Comparison of ENCODE assay signal across 1 cellular context in genomic region chr9:129803679-129804065, GRCh38.
TF ChIP-seq lines count a peak whose summit lies in the region.

No MANE protein-coding gene starts in this region.

TF ChIP-seq in K562, 482 proteins besides CTCF, POLR2A, EP300 and RAD21 (continues in another document):
- TF ChIP-seq SETDB1 (IDR thresholded peaks at IDR 0.05; ENCODE audit: low read length) (no peak), IRF9 (tag; IDR thresholded peaks at IDR 0.05) (no peak), HDAC3 (IDR thresholded peaks at IDR 0.05; ENCODE audit: borderline replicate concordance, partially characterized antibody) (no peak), TBP (optimal IDR thresholded peaks at IDR 0.05; ENCODE audit: low read depth, low read length) (no peak), ZNF511 (CRISPR knock-in tag; IDR thresholded peaks at IDR 0.05) (no peak), RFX1 (IDR thresholded peaks at IDR 0.05) (no peak), TRIM24 (IDR thresholded peaks at IDR 0.05) (no peak), ILF3 (IDR thresholded peaks at IDR 0.05; ENCODE audit: borderline replicate concordance) (no peak), ZNF436 (CRISPR knock-in tag; IDR thresholded peaks at IDR 0.05) (no peak), PBX2 (CRISPR knock-in tag; IDR thresholded peaks at IDR 0.05; ENCODE audit: low read depth) (no peak), PBX2 (tag; conservative IDR thresholded peaks at IDR 0.05; ENCODE audit: low read depth) (no peak), U2AF1 (optimal IDR thresholded peaks at IDR 0.05; ENCODE audit: low read depth, low read length) (no peak), THRAP3 (IDR thresholded peaks at IDR 0.05; ENCODE audit: borderline replicate concordance) (no peak), PTRF (tag; IDR thresholded peaks at IDR 0.05) (no peak), KDM1A (IDR thresholded peaks at IDR 0.05) (0 out of 4 replicates have a peak, but pooled peaks of 1 of the 2 experiments have one; percentile 39), MIER1 (IDR thresholded peaks at IDR 0.05; ENCODE audit: low read depth) (no peak), ZBTB1 (CRISPR knock-in tag; IDR thresholded peaks at IDR 0.05; ENCODE audit: borderline replicate concordance, low read depth) (no peak), SMC3 (conservative IDR thresholded peaks at IDR 0.05; ENCODE audit: insufficient read depth, low read depth, low read length) (no peak), RFX5 (IDR thresholded peaks at IDR 0.05; ENCODE audit: low read depth, low read length) (no peak), AFF1 (IDR thresholded peaks at IDR 0.05; ENCODE audit: low read depth in 1 of 2, partially characterized antibody in 2 of 2) (no peak), KDM5B (IDR thresholded peaks at IDR 0.05; ENCODE audit: insufficient replicate concordance, low read depth, low read length) (peak; percentile 2), FOXK2 (conservative IDR thresholded peaks at IDR 0.05 in 1 of 2, IDR thresholded peaks at IDR 0.05 in 1 of 2; ENCODE audit: low read depth in 2 of 2) (no peak), ZFPM2 (CRISPR knock-in tag; IDR thresholded peaks at IDR 0.05) (no peak), JUND (IDR thresholded peaks at IDR 0.05; ENCODE audit: borderline replicate concordance, low read depth, low read length) (no peak), JUND (tag; IDR thresholded peaks at IDR 0.05; ENCODE audit: borderline replicate concordance, low read depth, low read length) (no peak), ZSCAN32 (CRISPR knock-in tag; IDR thresholded peaks at IDR 0.05) (no peak), NFATC3 (IDR thresholded peaks at IDR 0.05) (no peak), KDM4B (IDR thresholded peaks at IDR 0.05; ENCODE audit: borderline replicate concordance in 2 of 2, low read depth in 1 of 2) (no peak), HNRNPLL (IDR thresholded peaks at IDR 0.05; ENCODE audit: low read depth, low read length, poor library complexity, severe bottlenecking) (no peak), HDAC1 (IDR thresholded peaks at IDR 0.05) (0 out of 4 replicates have a peak, but pooled peaks of 1 of the 2 experiments have one; percentile 25), OTX1 (CRISPR knock-in tag; IDR thresholded peaks at IDR 0.05) (no peak), NR2F6 (CRISPR knock-in tag; IDR thresholded peaks at IDR 0.05) (no peak), SRSF1 (IDR thresholded peaks at IDR 0.05; ENCODE audit: low read depth, low read length) (no peak), IFI16 (CRISPR knock-in tag; IDR thresholded peaks at IDR 0.05) (no peak), FOXA1 (IDR thresholded peaks at IDR 0.05; ENCODE audit: borderline replicate concordance) (no peak), BCL6 (CRISPR knock-in tag; IDR thresholded peaks at IDR 0.05) (no peak), ILK (tag; IDR thresholded peaks at IDR 0.05; ENCODE audit: borderline replicate concordance, low read depth) (no peak), C11orf30 (IDR thresholded peaks at IDR 0.05; ENCODE audit: low read depth) (no peak), CHAMP1 (IDR thresholded peaks at IDR 0.05) (no peak), KHSRP (IDR thresholded peaks at IDR 0.05) (no peak), SOX6 (IDR thresholded peaks at IDR 0.05) (no peak), ERF (CRISPR knock-in tag; IDR thresholded peaks at IDR 0.05) (0 out of 2 replicates have a peak, but pooled peaks have one; percentile 19), PCBP1 (IDR thresholded peaks at IDR 0.05; ENCODE audit: low read depth, low read length, poor library complexity, severe bottlenecking) (no peak), HBP1 (CRISPR knock-in tag; IDR thresholded peaks at IDR 0.05) (no peak), KAT7 (CRISPR knock-in tag; IDR thresholded peaks at IDR 0.05; ENCODE audit: borderline replicate concordance) (no peak)
- TF ChIP-seq, protein P1, sequence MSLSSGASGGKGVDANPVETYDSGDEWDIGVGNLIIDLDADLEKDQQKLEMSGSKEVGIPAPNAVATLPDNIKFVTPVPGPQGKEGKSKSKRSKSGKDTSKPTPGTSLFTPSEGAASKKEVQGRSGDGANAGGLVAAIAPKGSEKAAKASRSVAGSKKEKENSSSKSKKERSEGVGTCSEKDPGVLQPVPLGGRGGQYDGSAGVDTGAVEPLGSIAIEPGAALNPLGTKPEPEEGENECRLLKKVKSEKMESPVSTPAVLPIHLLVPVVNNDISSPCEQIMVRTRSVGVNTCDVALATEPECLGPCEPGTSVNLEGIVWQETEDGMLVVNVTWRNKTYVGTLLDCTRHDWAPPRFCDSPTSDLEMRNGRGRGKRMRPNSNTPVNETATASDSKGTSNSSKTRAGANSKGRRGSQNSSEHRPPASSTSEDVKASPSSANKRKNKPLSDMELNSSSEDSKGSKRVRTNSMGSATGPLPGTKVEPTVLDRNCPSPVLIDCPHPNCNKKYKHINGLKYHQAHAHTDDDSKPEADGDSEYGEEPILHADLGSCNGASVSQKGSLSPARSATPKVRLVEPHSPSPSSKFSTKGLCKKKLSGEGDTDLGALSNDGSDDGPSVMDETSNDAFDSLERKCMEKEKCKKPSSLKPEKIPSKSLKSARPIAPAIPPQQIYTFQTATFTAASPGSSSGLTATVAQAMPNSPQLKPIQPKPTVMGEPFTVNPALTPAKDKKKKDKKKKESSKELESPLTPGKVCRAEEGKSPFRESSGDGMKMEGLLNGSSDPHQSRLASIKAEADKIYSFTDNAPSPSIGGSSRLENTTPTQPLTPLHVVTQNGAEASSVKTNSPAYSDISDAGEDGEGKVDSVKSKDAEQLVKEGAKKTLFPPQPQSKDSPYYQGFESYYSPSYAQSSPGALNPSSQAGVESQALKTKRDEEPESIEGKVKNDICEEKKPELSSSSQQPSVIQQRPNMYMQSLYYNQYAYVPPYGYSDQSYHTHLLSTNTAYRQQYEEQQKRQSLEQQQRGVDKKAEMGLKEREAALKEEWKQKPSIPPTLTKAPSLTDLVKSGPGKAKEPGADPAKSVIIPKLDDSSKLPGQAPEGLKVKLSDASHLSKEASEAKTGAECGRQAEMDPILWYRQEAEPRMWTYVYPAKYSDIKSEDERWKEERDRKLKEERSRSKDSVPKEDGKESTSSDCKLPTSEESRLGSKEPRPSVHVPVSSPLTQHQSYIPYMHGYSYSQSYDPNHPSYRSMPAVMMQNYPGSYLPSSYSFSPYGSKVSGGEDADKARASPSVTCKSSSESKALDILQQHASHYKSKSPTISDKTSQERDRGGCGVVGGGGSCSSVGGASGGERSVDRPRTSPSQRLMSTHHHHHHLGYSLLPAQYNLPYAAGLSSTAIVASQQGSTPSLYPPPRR (CRISPR knock-in tag; IDR thresholded peaks at IDR 0.05; ENCODE audit: borderline replicate concordance), result 0 out of 2 replicates have a peak, but pooled peaks have one; percentile 22
